Comparison of ENCODE assay signal across 8 cellular contexts in the genomic region with DNA sequence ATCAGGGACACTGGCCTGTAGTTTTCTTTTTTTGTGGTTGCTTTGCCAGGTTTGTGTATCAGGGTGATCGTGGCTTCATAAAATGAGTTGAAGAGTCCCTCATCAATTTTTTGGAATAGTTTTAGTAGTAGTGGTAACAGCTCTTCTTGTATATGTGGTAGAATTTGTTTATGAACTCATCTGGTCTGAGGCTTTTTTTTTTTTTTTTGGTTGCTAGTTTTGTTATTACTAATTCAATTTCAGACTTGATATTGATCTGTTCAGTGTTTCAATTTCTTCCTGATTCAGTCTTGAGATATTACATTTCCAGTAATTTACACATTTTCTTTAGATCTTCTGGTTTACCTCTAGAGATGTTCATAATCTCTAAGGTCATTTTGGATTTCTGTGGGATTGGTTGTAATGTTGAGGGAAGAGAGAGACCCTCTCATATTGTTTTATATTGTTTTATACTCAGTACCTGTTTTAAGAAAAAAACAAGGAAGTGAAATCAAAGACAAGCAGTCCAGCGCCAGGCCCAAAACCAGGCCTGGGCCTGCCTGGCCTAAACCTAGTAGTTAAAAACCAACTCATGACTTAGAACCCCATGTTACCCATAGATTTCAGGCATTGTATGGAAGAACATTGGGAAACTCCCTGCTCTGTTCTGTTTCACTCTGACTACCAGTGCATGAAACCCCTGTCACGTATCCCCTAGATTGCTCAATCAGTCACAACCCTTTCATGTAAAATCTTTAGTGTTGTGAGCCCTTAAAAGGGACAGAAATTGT.
DNase-seq lines count a peak whose midpoint lies in the region; ATAC-seq, FAIRE-seq and TF ChIP-seq lines count a peak whose summit lies in the region.
"Not testable (repeated sequence)": the region's sequence is repeated elsewhere in the genome, so short reads cannot be mapped to it uniquely, and the experiment has no call there.

No MANE protein-coding gene starts in this region.

- H3K27ac Mint-ChIP-seq in activated naive CD4-positive, alpha-beta T cell treated with anti-CD3 and anti-CD28 coated beads, Interleukin-2, amount 50 U/mL, for 24 hours = peak overlapping the region; percentile 41

- DNase-seq in GM12891 (ENCODE audit: insufficient read length, low spot score) = not testable (repeated sequence)

- H3K4me3 Mint-ChIP-seq in activated naive CD4-positive, alpha-beta T cell treated with anti-CD3 and anti-CD28 coated beads, Interleukin-2, amount 50 U/mL, for 24 hours = not testable (repeated sequence)

- not testable (repeated sequence) for H3K9me3 Mint-ChIP-seq in activated naive CD4-positive, alpha-beta T cell treated with anti-CD3 and anti-CD28 coated beads, Interleukin-2, amount 50 U/mL, for 24 hours

- ATAC-seq in GM18861 (IDR thresholded peaks at IDR 0.05; ENCODE audit: unreplicated experiment) (peak; percentile 81), GM19463 (IDR thresholded peaks at IDR 0.05; ENCODE audit: unreplicated experiment) (peak; percentile 79), GM21717 (IDR thresholded peaks at IDR 0.05; ENCODE audit: unreplicated experiment) (peak; percentile 91), HG02870 (IDR thresholded peaks at IDR 0.05; ENCODE audit: unreplicated experiment) (peak; percentile 87), HG03108 (IDR thresholded peaks at IDR 0.05; ENCODE audit: unreplicated experiment) (peak; percentile 63), HG03469 (IDR thresholded peaks at IDR 0.05; ENCODE audit: unreplicated experiment) (peak; percentile 75)

- not testable (repeated sequence) for H3K27me3 Mint-ChIP-seq in activated naive CD4-positive, alpha-beta T cell treated with anti-CD3 and anti-CD28 coated beads, Interleukin-2, amount 50 U/mL, for 24 hours

- H3K36me3 Mint-ChIP-seq in activated naive CD4-positive, alpha-beta T cell treated with anti-CD3 and anti-CD28 coated beads, Interleukin-2, amount 50 U/mL, for 24 hours = not testable (repeated sequence)

- H3K4me1 Mint-ChIP-seq in activated naive CD4-positive, alpha-beta T cell treated with anti-CD3 and anti-CD28 coated beads, Interleukin-2, amount 50 U/mL, for 24 hours = not testable (repeated sequence)

- TF ChIP-seq POLR2A in GM12891 (IDR thresholded peaks at IDR 0.05; ENCODE audit: low read depth, low read length) = not testable (repeated sequence)

- not testable (repeated sequence) for FAIRE-seq in GM12891 (lab: Jason Lieb, UNC)

TF ChIP-seq in GM12891, 5 proteins besides CTCF, POLR2A, EP300 and RAD21:
- peak; percentile 78 for TF ChIP-seq SPI1 (IDR thresholded peaks at IDR 0.05; ENCODE audit: low read depth, low read length)
